Comparison of ENCODE assay signal across 8 cellular contexts in genomic region chr5:82351754-82352145, GRCh38.
DNase-seq lines count a peak whose midpoint lies in the region; ATAC-seq and TF ChIP-seq lines count a peak whose summit lies in the region.

No MANE protein-coding gene starts in this region.

- H4K91ac ChIP-seq in IMR-90 (ENCODE audit: insufficient read depth, low read depth, low read length): peak overlapping the region; percentile 33; the same call in 1 of the 2 replicates

- H3K27me3 Mint-ChIP-seq in memory B cell: no peaks in the 10 kb centered on the region

- CTCF ChIA-PET in IMR-90 (lab: Yijun Ruan, JAX): interaction anchor here (0.6 to 1.0 kb wide), 5 partner anchors 13 to 1216 kb away, joined by 3 to 5 read pairs (median 3); no protein-coding TSS in a partner anchor
- CTCF ChIA-PET in PC-3 (lab: Charles Lee): interaction anchor here (0.6 kb wide), 4 partner anchors 59 to 1136 kb away, joined by 3 to 5 read pairs (median 3); partner anchors contain the start of gene VCAN

- H3K56ac ChIP-seq in IMR-90 (ENCODE audit: extremely low read depth, insufficient read depth, low read length): no peak overlapping the region; the same call in 1 of the 2 replicates

- no peak overlapping the region for H3K27ac ChIP-seq in IMR-90 (ENCODE audit: insufficient read depth, low read length)
- peak overlapping the region; percentile 90 for H3K27ac ChIP-seq in PC-3 (ENCODE audit: low read length)
- H3K27ac ChIP-seq in dorsolateral prefrontal cortex: peak overlapping the region in 17 of 59 donors; percentile 3 to 50 (median 27)

- TF ChIP-seq CTCF in IMR-90 (conservative IDR thresholded peaks at IDR 0.05; ENCODE audit: low read depth, low read length) (peak; percentile 90), PC-3 (conservative IDR thresholded peaks at IDR 0.05; ENCODE audit: low read depth, low read length) (peak; percentile 89), dorsolateral prefrontal cortex (IDR thresholded peaks at IDR 0.05 in 54 of 56, conservative IDR thresholded peaks at IDR 0.05 in 2 of 56; ENCODE audit: low read depth in 1 of 56, partially characterized antibody in 56 of 56) (peak; percentile 53 to 96 (median 86))

- H3K4me1 Mint-ChIP-seq in memory B cell: peaks cover 3% of the 10 kb centered on the region

- ATAC-seq in activated CD4-positive, CD25-positive, alpha-beta regulatory T cell treated with anti-CD3 and anti-CD28 coated beads, Interleukin-2, amount 50 U/mL, for 24 hours: peak; percentile 35 to 48
- ATAC-seq in GM21576 (IDR thresholded peaks at IDR 0.05; ENCODE audit: unreplicated experiment): peak; percentile 80
- peak; percentile 89 for ATAC-seq in IMR-90 (ENCODE audit: low read depth)
- ATAC-seq in PC-3: peak; percentile 81
- peak; percentile 58 for ATAC-seq in memory B cell (ENCODE audit: low read depth)

- H3K18ac ChIP-seq in IMR-90 (ENCODE audit: low read depth, low read length): no peak overlapping the region

- H3K9ac ChIP-seq in IMR-90 (ENCODE audit: low read depth, low read length): no peak overlapping the region
- peak overlapping the region; percentile 67 for H3K9ac ChIP-seq in PC-3 (ENCODE audit: low read length)

- H2AFZ ChIP-seq in IMR-90 (replicated peaks; ENCODE audit: low read length, poor library complexity) (no peak overlapping the region), PC-3 (ENCODE audit: low read length) (no peak overlapping the region)

- no peak overlapping the region for H3K4me3 Mint-ChIP-seq in memory B cell

- no peaks in the 10 kb centered on the region for H3K9me3 Mint-ChIP-seq in memory B cell

- H2BK15ac ChIP-seq in IMR-90 (ENCODE audit: low read depth, low read length): 0 out of 3 replicates have a peak overlapping the region, but pooled peaks have one; percentile 29

- no peaks in the 10 kb centered on the region for H3K9me2 ChIP-seq in PC-3 (replicated peaks; ENCODE audit: low read length)

- H3K4me2 ChIP-seq in IMR-90 (ENCODE audit: low read depth, low read length) (no peak overlapping the region), PC-3 (ENCODE audit: low read length) (peak overlapping the region; percentile 8)

- H3K4me1 ChIP-seq in IMR-90 (ENCODE audit: control insufficient read depth, insufficient read depth, low read length) (peaks cover 19% of the 10 kb centered on the region), PC-3 (ENCODE audit: insufficient read depth, low read length) (peaks cover 17% of the 10 kb centered on the region)

- TF ChIP-seq POLR2A in IMR-90 (IDR thresholded peaks at IDR 0.05; ENCODE audit: low read depth, low read length): 0 out of 2 replicates have a peak, but pooled peaks have one; percentile 47

- H2AK9ac ChIP-seq in IMR-90 (replicated peaks; ENCODE audit: low read depth, low read length, poor library complexity): no peak overlapping the region

- no peaks in the 10 kb centered on the region for H3K36me3 Mint-ChIP-seq in memory B cell

- no peaks in the 10 kb centered on the region for H3K27me3 ChIP-seq in IMR-90 (ENCODE audit: control insufficient read depth, insufficient read depth, low read length)
- no peaks in the 10 kb centered on the region for H3K27me3 ChIP-seq in PC-3 (ENCODE audit: low read length)
- H3K27me3 ChIP-seq in dorsolateral prefrontal cortex: no peaks in the 10 kb centered on the region

- H2BK20ac ChIP-seq in IMR-90 (ENCODE audit: low read depth, low read length): peak overlapping the region; percentile 86

- H3K4ac ChIP-seq in IMR-90 (ENCODE audit: low read depth, low read length): 0 out of 2 replicates have a peak overlapping the region, but pooled peaks have one; percentile 55

- no peaks in the 10 kb centered on the region for H3K79me2 ChIP-seq in PC-3 (ENCODE audit: low read length)

- intact Hi-C loops in IMR-90 (cut with micrococcal nuclease) (loop anchor here (1.0 to 5.0 kb wide), 9 partner anchors 39 to 1359 kb away; partner anchors contain the start of genes TMEM167A and XRCC4), PC-3 (cut with micrococcal nuclease) (loop anchor here (1.0 to 10.0 kb wide), 6 partner anchors 39 to 1213 kb away; no protein-coding TSS in a partner anchor), dorsolateral prefrontal cortex (cut with DNase I) (loop anchor here (2.0 to 10.0 kb wide), 6 partner anchors 283 to 1211 kb away; partner anchors contain the start of gene VCAN (in 2 of the 2))

- no peak overlapping the region for H4K5ac ChIP-seq in IMR-90 (ENCODE audit: low read depth, low read length)

- TF ChIP-seq RAD21 in IMR-90 (IDR thresholded peaks at IDR 0.05; ENCODE audit: low read length): peak; percentile 93

- no peaks in the 10 kb centered on the region for H4K20me1 ChIP-seq in IMR-90 (ENCODE audit: insufficient read depth, low read length)
- H4K20me1 ChIP-seq in PC-3 (ENCODE audit: low read length): no peaks in the 10 kb centered on the region

- H3F3A ChIP-seq in PC-3 (ENCODE audit: low read length, unreplicated experiment): peaks cover 3% of the 10 kb centered on the region

- WGBS in IMR-90 (ENCODE audit: extremely low coverage in 2 of 2, insufficient read length in 1 of 2), 2 experiments: no CpG with 5 or more reads among the region's 2 CpGs

- POLR2A ChIA-PET in IMR-90 (lab: Charles Lee; ENCODE audit: unreplicated experiment): no interaction called here
- POLR2A ChIA-PET in PC-3 (lab: Charles Lee; ENCODE audit: unreplicated experiment): no interaction called here

- peak overlapping the region; percentile 40 for H2BK5ac ChIP-seq in IMR-90 (ENCODE audit: low read depth, low read length, poor library complexity, severe bottlenecking)

- H3K14ac ChIP-seq in IMR-90 (replicated peaks; ENCODE audit: low read depth, low read length): no peak overlapping the region

- peak overlapping the region; percentile 58; the same call in 1 of the 2 replicates for H2BK120ac ChIP-seq in IMR-90 (ENCODE audit: low read depth, low read length)

- no peaks in the 10 kb centered on the region for H3K9me3 ChIP-seq in IMR-90 (ENCODE audit: control insufficient read depth, insufficient read depth, low read length)
- H3K9me3 ChIP-seq in PC-3 (ENCODE audit: low read length): no peaks in the 10 kb centered on the region

- H3K9me1 ChIP-seq in IMR-90 (ENCODE audit: insufficient read depth, low read length): peaks cover 17% of the 10 kb centered on the region

- dilution Hi-C loops in IMR-90 (cut with HindIII; ENCODE audit: low sequenced_read_pairs, unreplicated experiment): no loop called here

- peak overlapping the region; percentile 56; the same call in 1 of the 2 replicates for H2AK5ac ChIP-seq in IMR-90 (ENCODE audit: low read depth, low read length)

- H3K36me3 ChIP-seq in IMR-90 (ENCODE audit: control insufficient read depth, insufficient read depth, low read length): no peaks in the 10 kb centered on the region
- H3K36me3 ChIP-seq in PC-3 (ENCODE audit: low read depth, low read length): no peaks in the 10 kb centered on the region

- H4K8ac ChIP-seq in IMR-90 (ENCODE audit: low read depth in 2 of 2, low read length in 2 of 2): no peak overlapping the region

- in situ Hi-C loops in IMR-90 (cut with MboI; ENCODE audit: low sequenced_read_pairs): loop anchor here (5.0 to 25.0 kb wide), 5 partner anchors 143 to 1211 kb away; partner anchors contain the start of gene VCAN

- no peak for DNase-seq in activated CD4-positive, CD25-positive, alpha-beta regulatory T cell (lab: John Stamatoyannopoulos, UW)
- DNase-seq in IMR-90 (peak; percentile 89), PC-3 (peak; percentile 85), dorsolateral prefrontal cortex (peak in 1 of 10 donors; percentile 16), memory B cell (ENCODE audit: low spot score in 2 of 2) (peak in 1 of 2 donors; percentile 15)
- DNase-seq in effector CD8-positive, alpha-beta T cell (lab: John Stamatoyannopoulos, UW): no peak

- H3K23ac ChIP-seq in IMR-90 (ENCODE audit: low read depth, low read length): no peak overlapping the region

- no TSS peak for BruUV-seq in IMR-90 (replicated peaks; lab: Mats Ljungman, UMichigan)
- no TSS peak for BruUV-seq in PC-3 (replicated peaks; lab: Mats Ljungman, UMichigan)

- H3K4me3 ChIP-seq in IMR-90 (ENCODE audit: insufficient read depth, low read depth, low read length) (no peak overlapping the region), PC-3 (ENCODE audit: low read length) (no peak overlapping the region), dorsolateral prefrontal cortex (no peak overlapping the region)

- no peak overlapping the region for H3K27ac Mint-ChIP-seq in memory B cell

- no peaks in the 10 kb centered on the region for H3K79me1 ChIP-seq in IMR-90 (ENCODE audit: low read depth in 1 of 2, low read length in 2 of 2)

TF ChIP-seq in IMR-90, 13 proteins besides CTCF, POLR2A, EP300 and RAD21 (continues in another document):
- TF ChIP-seq CHD1 (IDR thresholded peaks at IDR 0.05; ENCODE audit: low read depth, low read length) (no peak), CEBPB (IDR thresholded peaks at IDR 0.05; ENCODE audit: low read depth, low read length) (no peak), RCOR1 (IDR thresholded peaks at IDR 0.05; ENCODE audit: insufficient replicate concordance, low read length) (no peak), SMC3 (IDR thresholded peaks at IDR 0.05; ENCODE audit: low read depth, low read length) (peak; percentile 84), MAFK (IDR thresholded peaks at IDR 0.05; ENCODE audit: low read depth, low read length) (peak; percentile 68), MAZ (IDR thresholded peaks at IDR 0.05; ENCODE audit: borderline replicate concordance, low read depth, low read length) (no peak), NFE2L2 (IDR thresholded peaks at IDR 0.05; ENCODE audit: low read depth, low read length) (no peak), ELK1 (IDR thresholded peaks at IDR 0.05; ENCODE audit: borderline replicate concordance, low read depth, low read length) (no peak), MXI1 (IDR thresholded peaks at IDR 0.05; ENCODE audit: borderline replicate concordance, low read depth, low read length) (no peak), RFX5 (IDR thresholded peaks at IDR 0.05; ENCODE audit: low read depth, low read length) (no peak), USF2 (IDR thresholded peaks at IDR 0.05; ENCODE audit: low read depth, low read length) (no peak)

Comparison
In these comparisons a context has a peak if more than half of its experiments do, and no peak if none do; other contexts are left out.
1. DNase-seq: peak in IMR-90 (single experiment) and PC-3 (single experiment); none in activated CD4-positive, CD25-positive, alpha-beta regulatory T cell (0 of 4) and effector CD8-positive, alpha-beta T cell (single experiment).
2. Peak in every context shown above with its lines, with median percentiles within 50 percentile points of each other: ATAC-seq and CTCF ChIP-seq.